In genomic region chr2:121699421-121700328, GRCh38 we compare ENCODE assay signal across 8 cellular contexts. TPM values are rescaled to one million over a fixed set of nuclear protein-coding genes. Genes with fewer than 3 reads are reported as not detected.
DNase-seq lines count a peak whose midpoint lies in the region; ATAC-seq and TF ChIP-seq lines count a peak whose summit lies in the region.

No MANE protein-coding gene starts in this region.

- peak overlapping the region; percentile 42 to 62 for H3K27ac ChIP-seq in right atrium auricular region

- peaks cover 0 to 19% of the 10 kb centered on the region in 2 donors for H3K4me1 ChIP-seq in right atrium auricular region

- no peaks in the 10 kb centered on the region for H3K27me3 ChIP-seq in right atrium auricular region

- no peak for TF ChIP-seq CTCF in right atrium auricular region (IDR thresholded peaks at IDR 0.05)

- no peaks in the 10 kb centered on the region for H3K36me3 ChIP-seq in right atrium auricular region

- no peaks in the 10 kb centered on the region for H3K9me3 ChIP-seq in right atrium auricular region

- peak; percentile 100 for ATAC-seq in HG03354 (IDR thresholded peaks at IDR 0.05; ENCODE audit: poor library complexity, severe bottlenecking, unreplicated experiment)

- H3K4me3 ChIP-seq in right atrium auricular region = no peak overlapping the region

- in situ Hi-C loops in ACHN (cut with HindIII; ENCODE audit: low pct_ligation_motif_present, low pct_unique_long_range_greater_than_20kb, low sequenced_read_pairs) = no loop called here

- peak; percentile 95 for DNase-seq in ACHN
- DNase-seq in GM19240 (ENCODE audit: insufficient read length, low spot score) = peak; percentile 74
- DNase-seq in SIG-M5 (lab: John Stamatoyannopoulos, UW) = peak; percentile 87
- DNase-seq in activated gamma-delta T cell treated with Interleukin-2 at 50 U/mL for 16 hours = peak; percentile 87
- DNase-seq in right atrium auricular region (ENCODE audit: low spot score) = peak; percentile 63
- DNase-seq in stimulated activated CD4-positive, alpha-beta T cell treated with anti-CD3 and anti-CD28 coated beads, Interleukin-2, amount 100 ng/mL, for 24 hours = peak; percentile 79 to 80
- DNase-seq in NCI-H1092 treated with DMSO at 0.1 percent for 48 hours (lab: John Stamatoyannopoulos, UW) = no peak

RNA-seq across cellular contexts. Expression of gene NIFK, which starts 37.0 kb away (rescaled TPM):
- total RNA-seq in right atrium auricular region = 10 to 100 TPM; 13.3 to 14.9 TPM

RNA-seq across cellular contexts. Expression of gene CLASP1, which starts 50.4 kb away (rescaled TPM):
- total RNA-seq in right atrium auricular region = 10 to 100 TPM; 42.4 to 47.8 TPM

RNA-seq across cellular contexts. Expression of gene TSN, which starts 55.8 kb away (rescaled TPM):
- total RNA-seq in right atrium auricular region = 10 to 100 TPM; 22.4 to 30.9 TPM
